8 cellular contexts compared by ENCODE assay signal in the genomic region with DNA sequence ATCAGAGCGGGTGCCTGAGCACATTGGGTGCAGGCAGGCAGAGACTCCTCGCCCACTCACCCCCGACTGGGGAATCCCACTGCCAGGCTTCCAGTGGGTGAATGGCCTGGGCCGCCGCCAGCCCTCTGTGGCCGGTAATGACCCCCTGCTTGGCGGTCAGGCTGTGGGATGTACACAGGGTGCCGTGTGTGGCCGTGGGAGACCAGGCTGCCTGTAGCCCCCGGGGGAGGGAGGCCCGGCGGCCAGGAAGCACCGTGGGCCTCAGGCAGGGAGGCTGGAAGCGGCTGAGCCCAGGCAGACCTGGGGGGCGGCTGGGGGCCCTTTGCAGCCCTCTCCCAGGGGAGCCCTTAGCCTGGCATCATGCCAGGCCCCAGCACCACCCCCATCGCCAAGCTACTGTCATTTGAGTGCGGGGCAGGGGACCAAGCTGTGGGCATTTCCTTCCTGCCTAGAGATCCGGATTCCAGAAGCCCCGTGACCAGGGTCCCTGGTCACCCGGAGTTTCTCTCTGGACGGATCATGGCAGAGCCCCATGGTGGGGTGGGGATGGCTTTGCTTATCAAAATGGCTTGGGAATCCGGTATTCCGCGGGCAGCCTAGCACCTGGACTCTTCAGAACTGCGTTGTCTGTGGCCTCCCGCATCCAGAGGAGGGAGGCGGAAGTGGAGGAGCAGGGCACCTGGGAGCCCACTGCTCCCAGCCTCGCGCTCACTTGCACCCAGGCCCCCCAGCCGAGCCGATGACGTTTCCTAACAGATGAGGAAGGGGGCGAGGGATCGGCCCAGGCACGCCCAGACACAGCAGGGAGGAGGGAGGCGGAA. TPM values are rescaled to one million over a fixed set of nuclear protein-coding genes. Genes with fewer than 3 reads are reported as not detected.
A peak's percentile ranks its signal among the peaks of the same experiment; 100 is the strongest.
DNase-seq lines count a peak whose midpoint lies in the region; ATAC-seq and TF ChIP-seq lines count a peak whose summit lies in the region.

No MANE protein-coding gene starts in this region.

- peak overlapping the region; percentile 96 for H3K4me2 ChIP-seq in neuronal stem cell (ENCODE audit: insufficient read depth, low read length, poor library complexity, severe bottlenecking)

- DNase-seq in CD4-positive, alpha-beta memory T cell = peak in 4 of 5 donors; percentile 15 to 19 (median 18)
- DNase-seq in HAP-1 (ENCODE audit: low spot score in 2 of 2) (peak in 1 of 2 experiments; percentile 76), NT2/D1 (ENCODE audit: low read depth, low spot score) (no peak), foreskin keratinocyte (peak; percentile 40 to 61), neuronal stem cell (ENCODE audit: low spot score) (no peak), ureter (ENCODE audit: low spot score) (peak; percentile 75), putamen (ENCODE audit: low spot score) (no peak)
- peak; percentile 24 for DNase-seq in activated T-helper 1 cell treated with anti-CD3 and anti-CD28 coated beads, Interleukin-12 subunit alpha, Interleukin-12 subunit beta, Interleukin-2, Interleukin-4 antibody, amounts not matched to agents 30 ng/mL and 10 ng/mL and 1 ng/mL, durations not matched to agents 14 hours and 24 hours and 36 hours (ENCODE audit: low spot score)

- H3K36me3 ChIP-seq in CD4-positive, alpha-beta memory T cell (ENCODE audit: insufficient read depth, low read length) = no peaks in the 10 kb centered on the region
- H3K36me3 ChIP-seq in HAP-1 (replicated peaks) = no peaks in the 10 kb centered on the region
- H3K36me3 ChIP-seq in NT2/D1 (ENCODE audit: insufficient read depth, insufficient read length, low read length) = peaks cover 34% of the 10 kb centered on the region
- peaks cover 11 to 21% of the 10 kb centered on the region in 2 donors for H3K36me3 ChIP-seq in neuronal stem cell (replicated peaks in 1 of 2; ENCODE audit: control insufficient read depth in 2 of 2, insufficient read depth in 2 of 2, low read length in 2 of 2)

- peak overlapping the region; percentile 44 to 82 (median 75) for H3K27ac Mint-ChIP-seq in CD4-positive, alpha-beta memory T cell
- peak overlapping the region; percentile 81 for H3K27ac Mint-ChIP-seq in activated T-helper 1 cell treated with anti-CD3 and anti-CD28 coated beads, Interleukin-12 subunit alpha, Interleukin-12 subunit beta, Interleukin-2, Interleukin-4 antibody, amounts not matched to agents 30 ng/mL and 10 ng/mL and 1 ng/mL, durations not matched to agents 14 hours and 24 hours and 36 hours

- H3K79me1 ChIP-seq in neuronal stem cell (ENCODE audit: low read depth, low read length) = peaks cover 37% of the 10 kb centered on the region

- CTCF ChIA-PET in CD4-positive, alpha-beta memory T cell (lab: Charles Lee; ENCODE audit: partially characterized antibody) = no interaction called here

- H3K4me1 ChIP-seq in CD4-positive, alpha-beta memory T cell (ENCODE audit: insufficient read depth, low read length) = peaks cover 27% of the 10 kb centered on the region
- H3K4me1 ChIP-seq in HAP-1 (peaks cover 10% of the 10 kb centered on the region), NT2/D1 (ENCODE audit: insufficient read depth, insufficient read length) (peaks cover 40% of the 10 kb centered on the region), foreskin keratinocyte (peaks cover 7% of the 10 kb centered on the region), neuronal stem cell (ENCODE audit: control insufficient read depth in 2 of 2, insufficient read depth in 1 of 2, low read depth in 1 of 2, low read length in 2 of 2) (peaks cover 21 to 29% of the 10 kb centered on the region in 2 donors)

- peak overlapping the region; percentile 52 to 82 for H3K4me3 ChIP-seq in CD4-positive, alpha-beta memory T cell (ENCODE audit: low read length in 2 of 2)
- peak overlapping the region; percentile 78 for H3K4me3 ChIP-seq in HAP-1
- peak overlapping the region; percentile 91 for H3K4me3 ChIP-seq in NT2/D1 (ENCODE audit: insufficient read length, low read depth)
- H3K4me3 ChIP-seq in neuronal stem cell (ENCODE audit: low read length in 2 of 2) = peak overlapping the region; percentile 97 to 98

- peak overlapping the region; percentile 84 for H2BK12ac ChIP-seq in neuronal stem cell (ENCODE audit: low read length)

- H3K4me3 Mint-ChIP-seq in CD4-positive, alpha-beta memory T cell = peak overlapping the region; percentile 81 to 89 (median 84)
- peak overlapping the region; percentile 91 for H3K4me3 Mint-ChIP-seq in activated T-helper 1 cell treated with anti-CD3 and anti-CD28 coated beads, Interleukin-12 subunit alpha, Interleukin-12 subunit beta, Interleukin-2, Interleukin-4 antibody, amounts not matched to agents 30 ng/mL and 10 ng/mL and 1 ng/mL, durations not matched to agents 14 hours and 24 hours and 36 hours

- intact Hi-C loops in CD4-positive, alpha-beta memory T cell (cut with micrococcal nuclease) = loop anchor here (5.0 kb wide), 1 partner anchor 321 kb away; the partner anchor contains the start of gene SNX8
- intact Hi-C loops in activated T-helper 1 cell treated with anti-CD3 and anti-CD28 coated beads, Interleukin-12 subunit alpha, Interleukin-12 subunit beta, Interleukin-2, Interleukin-4 antibody, amounts not matched to agents 30 ng/mL and 10 ng/mL and 1 ng/mL, durations not matched to agents 14 hours and 24 hours and 36 hours (cut with micrococcal nuclease) = loop anchor here (5.0 kb wide), 1 partner anchor 1496 kb away; a partner anchor contains a TSS

- peak overlapping the region; percentile 67 for H2BK120ac ChIP-seq in neuronal stem cell (ENCODE audit: low read depth, low read length)

- peaks cover 0 to 1% of the 10 kb centered on the region in 2 donors for H3K36me3 Mint-ChIP-seq in CD4-positive, alpha-beta memory T cell
- H3K36me3 Mint-ChIP-seq in activated T-helper 1 cell treated with anti-CD3 and anti-CD28 coated beads, Interleukin-12 subunit alpha, Interleukin-12 subunit beta, Interleukin-2, Interleukin-4 antibody, amounts not matched to agents 30 ng/mL and 10 ng/mL and 1 ng/mL, durations not matched to agents 14 hours and 24 hours and 36 hours (ENCODE audit: low read depth) = no peaks in the 10 kb centered on the region

- H3K9ac ChIP-seq in NT2/D1 (ENCODE audit: insufficient read length, low read depth) (peak overlapping the region; percentile 96), neuronal stem cell (ENCODE audit: low read depth, low read length, poor library complexity) (peak overlapping the region; percentile 99)

- TF ChIP-seq CTCF in foreskin keratinocyte (conservative IDR thresholded peaks at IDR 0.05) = no peak

- peak overlapping the region; percentile 63 for H3K27ac ChIP-seq in CD4-positive, alpha-beta memory T cell (ENCODE audit: low read depth, low read length)
- H3K27ac ChIP-seq in foreskin keratinocyte (peak overlapping the region; percentile 16), neuronal stem cell (replicated peaks; ENCODE audit: low read length) (no peak overlapping the region)

- peak overlapping the region; percentile 93 for H3K4ac ChIP-seq in neuronal stem cell (ENCODE audit: low read length)

- H3K27me3 ChIP-seq in CD4-positive, alpha-beta memory T cell (ENCODE audit: insufficient read depth, low read length) = no peaks in the 10 kb centered on the region
- H3K27me3 ChIP-seq in HAP-1 (ENCODE audit: low read depth) (no peaks in the 10 kb centered on the region), NT2/D1 (ENCODE audit: insufficient read depth, insufficient read length) (no peaks in the 10 kb centered on the region), foreskin keratinocyte (no peaks in the 10 kb centered on the region), neuronal stem cell (ENCODE audit: control insufficient read depth in 3 of 3, insufficient read depth in 3 of 3, low read depth in 1 of 3, low read length in 3 of 3) (peaks cover 0 to 3% (median 0%) of the 10 kb centered on the region in 3 experiments)

- H3K18ac ChIP-seq in neuronal stem cell (ENCODE audit: low read length) = peak overlapping the region; percentile 97

- H2BK5ac ChIP-seq in neuronal stem cell (ENCODE audit: low read length) = peak overlapping the region; percentile 89

- H2AFZ ChIP-seq in neuronal stem cell (ENCODE audit: low read length) = no peak overlapping the region

- in situ Hi-C loops in HAP-1 (cut with MboI; ENCODE audit: low sequenced_read_pairs) = no loop called here

- no peaks in the 10 kb centered on the region for H3K9me3 ChIP-seq in CD4-positive, alpha-beta memory T cell (ENCODE audit: control insufficient read depth in 1 of 2, low read length in 2 of 2)
- no peaks in the 10 kb centered on the region for H3K9me3 ChIP-seq in HAP-1
- no peaks in the 10 kb centered on the region for H3K9me3 ChIP-seq in NT2/D1 (ENCODE audit: insufficient read depth, low read length)
- H3K9me3 ChIP-seq in neuronal stem cell (replicated peaks in 1 of 2; ENCODE audit: control insufficient read depth in 2 of 2, insufficient read depth in 1 of 2, low read depth in 1 of 2, low read length in 2 of 2) = no peaks in the 10 kb centered on the region

- POLR2A ChIA-PET in CD4-positive, alpha-beta memory T cell (lab: Charles Lee; ENCODE audit: partially characterized antibody) = interaction anchor here (1.0 to 2.6 kb wide), 3 partner anchors 77 to 123 kb away, joined by 3 to 13 read pairs (median 3); no protein-coding TSS in a partner anchor

- peak; percentile 49 for ATAC-seq in foreskin keratinocyte

- H2AK5ac ChIP-seq in neuronal stem cell (ENCODE audit: low read depth, low read length) = peak overlapping the region; percentile 100

- H3K27me3 Mint-ChIP-seq in CD4-positive, alpha-beta memory T cell = peaks cover 0 to under 1% of the 10 kb centered on the region in 2 donors
- no peaks in the 10 kb centered on the region for H3K27me3 Mint-ChIP-seq in activated T-helper 1 cell treated with anti-CD3 and anti-CD28 coated beads, Interleukin-12 subunit alpha, Interleukin-12 subunit beta, Interleukin-2, Interleukin-4 antibody, amounts not matched to agents 30 ng/mL and 10 ng/mL and 1 ng/mL, durations not matched to agents 14 hours and 24 hours and 36 hours (ENCODE audit: insufficient read depth)

- H3K23ac ChIP-seq in neuronal stem cell (ENCODE audit: low read depth, low read length, poor library complexity) = peak overlapping the region; percentile 89

- H3K4me1 Mint-ChIP-seq in CD4-positive, alpha-beta memory T cell = peaks cover 2 to 21% (median 15%) of the 10 kb centered on the region in 4 donors
- H3K4me1 Mint-ChIP-seq in activated T-helper 1 cell treated with anti-CD3 and anti-CD28 coated beads, Interleukin-12 subunit alpha, Interleukin-12 subunit beta, Interleukin-2, Interleukin-4 antibody, amounts not matched to agents 30 ng/mL and 10 ng/mL and 1 ng/mL, durations not matched to agents 14 hours and 24 hours and 36 hours (ENCODE audit: low read depth) = peaks cover 15% of the 10 kb centered on the region

- no peak overlapping the region for H4K8ac ChIP-seq in neuronal stem cell (ENCODE audit: low read depth, low read length)

- H3K9me3 Mint-ChIP-seq in CD4-positive, alpha-beta memory T cell = no peaks in the 10 kb centered on the region
- no peaks in the 10 kb centered on the region for H3K9me3 Mint-ChIP-seq in activated T-helper 1 cell treated with anti-CD3 and anti-CD28 coated beads, Interleukin-12 subunit alpha, Interleukin-12 subunit beta, Interleukin-2, Interleukin-4 antibody, amounts not matched to agents 30 ng/mL and 10 ng/mL and 1 ng/mL, durations not matched to agents 14 hours and 24 hours and 36 hours

- peak overlapping the region; percentile 9 for H4K91ac ChIP-seq in neuronal stem cell (ENCODE audit: low read depth, low read length, poor library complexity)

- H2BK15ac ChIP-seq in neuronal stem cell (ENCODE audit: low read length) = peak overlapping the region; percentile 64

- H3K14ac ChIP-seq in neuronal stem cell (ENCODE audit: low read length) = peak overlapping the region; percentile 99

- WGBS in neuronal stem cell (ENCODE audit: extremely low coverage in 2 of 2, insufficient read length in 2 of 2, insufficient replicate concordance in 1 of 2), 2 donors = no CpG with 5 or more reads among the region's 36 CpGs

RNA-seq across cellular contexts. Expression of gene TTYH3, which starts 1.1 kb away (rescaled TPM):
- total RNA-seq in CD4-positive, alpha-beta memory T cell = 10 to 100 TPM; 10.3 to 12.0 TPM
- 1 to 10 TPM in 1 of 2 donors, under 1 TPM in 1; 0.14 to 1.3 TPM for polyA plus RNA-seq in CD4-positive, alpha-beta memory T cell
- 30.6 and 32.0 TPM in 2 replicates for total RNA-seq in activated T-helper 1 cell treated with anti-CD3 and anti-CD28 coated beads, Interleukin-12 subunit alpha, Interleukin-12 subunit beta, Interleukin-2, Interleukin-4 antibody, amounts not matched to agents 30 ng/mL and 10 ng/mL and 1 ng/mL, durations not matched to agents 14 hours and 24 hours and 36 hours
- total RNA-seq in foreskin keratinocyte = 28.6 and 33.6 TPM in 2 replicates
- polyA plus RNA-seq in foreskin keratinocyte = 30.3 and 31.0 TPM in 2 replicates
- 136 TPM for polyA plus RNA-seq in neuronal stem cell (2013, experiment 1 of 2)
- 133 TPM for polyA plus RNA-seq in neuronal stem cell (2013, experiment 2 of 2)
- 32.3 TPM for total RNA-seq in ureter

RNA-seq across cellular contexts. Expression of gene AMZ1, which starts 55.1 kb away (rescaled TPM):
- 1 to 10 TPM; 1.6 to 2.0 TPM for total RNA-seq in CD4-positive, alpha-beta memory T cell
- polyA plus RNA-seq in CD4-positive, alpha-beta memory T cell = under 1 TPM in 1 of 2 donors, not detected in 1; 0.15 TPM
- total RNA-seq in activated T-helper 1 cell treated with anti-CD3 and anti-CD28 coated beads, Interleukin-12 subunit alpha, Interleukin-12 subunit beta, Interleukin-2, Interleukin-4 antibody, amounts not matched to agents 30 ng/mL and 10 ng/mL and 1 ng/mL, durations not matched to agents 14 hours and 24 hours and 36 hours = 0.05 TPM in 1 of 2 replicates, not detected in the other
- total RNA-seq in foreskin keratinocyte (not detected in 2 replicates), ureter (0.23 TPM)
- not detected in 2 replicates for polyA plus RNA-seq in foreskin keratinocyte
- polyA plus RNA-seq in neuronal stem cell (2013, experiment 1 of 2) = 0.04 TPM
- polyA plus RNA-seq in neuronal stem cell (2013, experiment 2 of 2) = 0.01 TPM

Comparison
In these comparisons a context has a peak if more than half of its experiments do, and no peak if none do; other contexts are left out.
1. DNase-seq: peak in CD4-positive, alpha-beta memory T cell (4 of 5), activated T-helper 1 cell treated with anti-CD3 and anti-CD28 coated beads, Interleukin-12 subunit alpha, Interleukin-12 subunit beta, Interleukin-2, Interleukin-4 antibody, amounts not matched to agents 30 ng/mL and 10 ng/mL and 1 ng/mL, durations not matched to agents 14 hours and 24 hours and 36 hours (single experiment), foreskin keratinocyte (2 of 2) and ureter (single experiment); none in NT2/D1 (single experiment), neuronal stem cell (single experiment) and putamen (single experiment).
2. Peak in every context shown above with its lines, with median percentiles within 50 percentile points of each other: H3K4me3 ChIP-seq.